Comparison of ENCODE assay signal across 13 cellular contexts in the genomic region with DNA sequence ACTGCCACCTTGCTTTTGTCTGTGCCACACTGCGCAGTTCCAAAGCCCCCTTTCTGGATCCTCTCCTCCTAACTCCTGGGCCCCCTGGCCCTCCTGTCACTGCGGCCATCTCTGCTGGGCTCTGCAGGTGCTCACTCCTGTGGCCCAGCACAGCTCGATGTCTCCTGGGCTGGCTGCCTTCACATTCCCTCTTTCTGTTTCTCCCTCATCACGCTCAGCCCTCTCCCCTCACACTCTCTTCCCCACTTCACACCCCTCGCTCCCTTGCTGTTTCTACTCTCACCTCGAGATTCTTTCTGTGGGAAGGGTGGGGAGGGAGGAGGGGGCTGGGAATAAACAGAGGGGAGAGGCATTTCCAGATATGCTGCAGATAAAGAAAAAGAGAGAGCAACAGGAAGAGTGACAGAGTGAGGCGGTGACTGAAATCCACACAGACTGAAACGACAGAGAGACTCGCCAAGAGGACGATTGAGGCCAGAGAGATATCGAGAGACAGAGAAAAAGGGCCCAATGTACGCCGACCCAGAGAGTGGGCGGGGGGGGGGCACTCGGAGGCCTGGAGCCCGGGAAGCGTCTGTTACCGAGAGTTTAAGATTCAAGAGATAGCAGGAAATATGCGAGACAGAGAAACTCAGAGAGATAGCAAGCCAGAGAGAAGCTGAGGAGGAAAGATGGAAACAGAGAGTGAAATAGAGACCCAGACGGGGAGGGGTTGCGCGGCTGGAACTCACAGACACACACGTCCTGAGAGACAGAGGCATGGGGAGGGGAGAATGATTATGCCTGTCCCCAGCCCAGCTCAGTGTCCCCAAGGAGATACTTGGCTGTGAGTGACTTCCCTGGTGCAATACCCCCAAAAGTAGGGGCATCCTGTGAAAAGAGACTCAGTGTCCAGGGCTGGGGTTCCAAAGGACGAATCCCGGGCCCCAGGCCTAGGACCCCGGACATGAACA. TPM values are rescaled to one million over a fixed set of nuclear protein-coding genes. Genes with fewer than 3 reads are reported as not detected.
DNase-seq lines count a peak whose midpoint lies in the region; ATAC-seq and TF ChIP-seq lines count a peak whose summit lies in the region.
"Had no signal": no experiment of that assay in that cellular context is flagged by ENCODE, and none has a peak within 500 bp of the region (broad histone marks: within the 10 kb centered on the region; RNA-seq: fewer than 3 reads in every experiment).

No MANE protein-coding gene starts in this region.

- 43% methylated on average over 23 of the region's 26 CpGs for WGBS in SK-N-SH (ENCODE audit: low lambda C conversion rate)

- H3K27ac ChIP-seq in SK-N-SH (ENCODE audit: low read depth in 2 of 2, low read length in 1 of 2): peak overlapping the region in 1 of 2 experiments; percentile 13; a peak in 1 of 4 replicates
- peak overlapping the region; percentile 92 for H3K27ac ChIP-seq in neutrophil

- H3K36me3 ChIP-seq in SK-N-SH (replicated peaks in 1 of 2; ENCODE audit: control insufficient read depth in 1 of 2, insufficient read depth in 2 of 2, low read length in 1 of 2) (no peaks in the 10 kb centered on the region), neutrophil (peaks cover 46% of the 10 kb centered on the region)

- H3K4me2 ChIP-seq in SK-N-SH: peak overlapping the region; percentile 49

- H3K4me1 ChIP-seq in SK-N-SH (ENCODE audit: control insufficient read depth in 1 of 2, insufficient read depth in 2 of 2, low read depth in 1 of 2, low read length in 1 of 2) (peaks cover 0 to 18% of the 10 kb centered on the region in 2 experiments; a peak in 1 of 4 replicates), neutrophil (ENCODE audit: control insufficient read depth in 1 of 2, insufficient read depth in 1 of 2, low read depth in 1 of 2, low read length in 1 of 2) (peaks cover 84 to 93% of the 10 kb centered on the region in 2 experiments)

- CTCF ChIA-PET in SK-N-SH (lab: Yijun Ruan, JAX): interaction anchor here (1.0 to 4.4 kb wide), 2 partner anchors 34 to 1033 kb away, joined by 3 to 21 read pairs; a partner anchor contains a TSS

- H3K9me2 ChIP-seq in SK-N-SH: no peaks in the 10 kb centered on the region

- no peaks in the 10 kb centered on the region for H3K79me2 ChIP-seq in SK-N-SH (ENCODE audit: insufficient read depth)

- TF ChIP-seq EP300 in SK-N-SH (IDR thresholded peaks at IDR 0.05; ENCODE audit: borderline replicate concordance in 1 of 2, low read depth in 1 of 2, low read length in 1 of 2): no peak

- POLR2A ChIA-PET in SK-N-SH (lab: Yijun Ruan, JAX): no interaction called here

- H3K4me3 ChIP-seq in SK-N-SH (ENCODE audit: low read depth in 2 of 2, low read length in 1 of 2) (no peak overlapping the region), fibroblast of villous mesenchyme (ENCODE audit: low read depth, low read length) (peak overlapping the region; percentile 36), neutrophil (ENCODE audit: low read depth in 1 of 2, low read length in 1 of 2) (peak overlapping the region; percentile 88 to 100)

- DNase-seq in GM03348 (ENCODE audit: low spot score): peak; percentile 39
- DNase-seq in SK-N-SH: peak; percentile 62
- DNase-seq in fibroblast of villous mesenchyme (ENCODE audit: low read depth): no peak
- DNase-seq in NCI-H187 (lab: John Stamatoyannopoulos, UW): no peak
- no peak for DNase-seq in inferior parietal cortex (ENCODE audit: extremely low spot score)
- DNase-seq: activated CD4-positive, alpha-beta T cell treated with anti-CD3 and anti-CD28 coated beads, Interleukin-2, amount 50 U/mL, for 4 hours; DMS53; RPMI8226; small intestine had no signal

- H3K27me3 ChIP-seq in SK-N-SH (ENCODE audit: insufficient read depth) (no peaks in the 10 kb centered on the region), neutrophil (no peaks in the 10 kb centered on the region)

- no peaks in the 10 kb centered on the region for H3F3A ChIP-seq in SK-N-SH (replicated peaks; ENCODE audit: insufficient read depth)

- TF ChIP-seq CTCF in SK-N-SH (IDR thresholded peaks at IDR 0.05) (no peak), fibroblast of villous mesenchyme (IDR thresholded peaks at IDR 0.05; ENCODE audit: insufficient read depth, low read depth, low read length) (no peak), neutrophil (IDR thresholded peaks at IDR 0.05) (no peak)

- H3K9ac ChIP-seq in SK-N-SH: no peak overlapping the region

- peak overlapping the region; percentile 48; the same call in 1 of the 2 replicates for H2AFZ ChIP-seq in SK-N-SH (ENCODE audit: low read depth)

- no peak for TF ChIP-seq RAD21 in SK-N-SH (IDR thresholded peaks at IDR 0.05; ENCODE audit: low read length)

- H4K20me1 ChIP-seq in SK-N-SH (ENCODE audit: insufficient read depth): no peaks in the 10 kb centered on the region

- H3K9me3 ChIP-seq in SK-N-SH: no peaks in the 10 kb centered on the region
- H3K9me3 ChIP-seq in neutrophil: no peaks in the 10 kb centered on the region

- ATAC-seq in GM18870 (IDR thresholded peaks at IDR 0.05; ENCODE audit: unreplicated experiment) (no peak), GM19035 (IDR thresholded peaks at IDR 0.05; ENCODE audit: unreplicated experiment) (no peak)
- ATAC-seq: left lobe of liver had no signal

TF ChIP-seq in SK-N-SH, 30 proteins besides CTCF, POLR2A, EP300 and RAD21:
- TF ChIP-seq SIN3A (IDR thresholded peaks at IDR 0.05; ENCODE audit: borderline replicate concordance, low read depth, low read length): no peak
- no peak for TF ChIP-seq TAF1 (IDR thresholded peaks at IDR 0.05; ENCODE audit: borderline replicate concordance, low read depth, low read length)
- TF ChIP-seq GATA2 (CRISPR knock-in tag; IDR thresholded peaks at IDR 0.05): 0 out of 2 replicates have a peak, but pooled peaks have one; percentile 52

RNA-seq across cellular contexts. Expression of a gene that starts 0.7 kb away (rescaled TPM):
- not detected in 2 replicates for polyA plus RNA-seq in SK-N-SH (2012; rRNA removed)
- polyA plus RNA-seq in SK-N-SH (2012; cell fraction: cytosol; rRNA removed): under 0.01 TPM in 1 of 2 replicates, not detected in the other
- 0.01 TPM in 1 of 2 replicates, not detected in the other for polyA plus RNA-seq in SK-N-SH (2012; cell fraction: nucleus; rRNA removed)
- total RNA-seq in fibroblast of villous mesenchyme: 0.32 TPM in 1 of 2 replicates, not detected in the other

RNA-seq across cellular contexts. Expression of a gene that starts 17.9 kb away (rescaled TPM):
- polyA plus RNA-seq in SK-N-SH (2012; rRNA removed): 64.2 and 75.1 TPM in 2 replicates
- 85.3 and 93.6 TPM in 2 replicates for polyA plus RNA-seq in SK-N-SH (2012; cell fraction: cytosol; rRNA removed)
- polyA plus RNA-seq in SK-N-SH (2012; cell fraction: nucleus; rRNA removed): 39.3 and 42.8 TPM in 2 replicates
- total RNA-seq in fibroblast of villous mesenchyme: 63.5 and 83.8 TPM in 2 replicates

RNA-seq across cellular contexts. Expression of a gene that starts 31.8 kb away (rescaled TPM):
- 11.9 and 15.2 TPM in 2 replicates for polyA plus RNA-seq in SK-N-SH (2012; rRNA removed)
- polyA plus RNA-seq in SK-N-SH (2012; cell fraction: cytosol; rRNA removed): 13.2 TPM in 2 replicates
- polyA plus RNA-seq in SK-N-SH (2012; cell fraction: nucleus; rRNA removed): 14.2 and 14.4 TPM in 2 replicates
- 6.0 and 8.1 TPM in 2 replicates for total RNA-seq in fibroblast of villous mesenchyme

Comparison
In these comparisons a context has a peak if more than half of its experiments do, and no peak if none do; other contexts are left out.
1. DNase-seq: peak in GM03348 (single experiment) and SK-N-SH (single experiment); none in fibroblast of villous mesenchyme (single experiment), NCI-H187 (0 of 2) and inferior parietal cortex (single experiment).
2. H3K4me3 ChIP-seq: peak in fibroblast of villous mesenchyme (single experiment) and neutrophil (2 of 2); none in SK-N-SH (0 of 2).